In genomic region chr1:60287536-60287935, GRCh38 we compare ENCODE assay signal across 23 cellular contexts.
"Had no signal": no experiment of that assay in that cellular context is flagged by ENCODE, and none has a peak within 500 bp of the region (broad histone marks: within the 10 kb centered on the region; RNA-seq: fewer than 3 reads in every experiment).

No MANE protein-coding gene starts in this region.

- H3K9me3 ChIP-seq: colonic mucosa, esophagus squamous epithelium, gastroesophageal sphincter, heart right ventricle, left lung, lower lobe of right lung, mucosa of descending colon had no signal

- H3K27me3 ChIP-seq: colonic mucosa, esophagus squamous epithelium, gastroesophageal sphincter, heart right ventricle, left lung had no signal

- H3K4me3 ChIP-seq: colonic mucosa, esophagus squamous epithelium, gastroesophageal sphincter, heart right ventricle, left lung, lower lobe of right lung, mucosa of descending colon had no signal

- H3K36me3 ChIP-seq: colonic mucosa, esophagus squamous epithelium, gastroesophageal sphincter, heart right ventricle, left lung, lower lobe of right lung had no signal

- FAIRE-seq: endometrium, frontal cortex, islet of Langerhans, keratinocyte had no signal

- H3K27ac ChIP-seq: colonic mucosa, epithelial cell of prostate, esophagus squamous epithelium, gastroesophageal sphincter, heart right ventricle, left lung, lower lobe of right lung had no signal

- DNase-seq: colonic mucosa; cortex of kidney; effector CD8-positive, alpha-beta T cell; effector memory CD8-positive, alpha-beta T cell; endodermal cell; erythroblast; esophagus squamous epithelium; foreskin fibroblast; heart right ventricle; hippocampal formation; left cardiac atrium; left lung; left ventricle myocardium superior; lower lobe of right lung; mesenchymal stem cell; mucosa of descending colon; naive B cell had no signal

- H3K4me1 ChIP-seq: colonic mucosa, esophagus squamous epithelium, gastroesophageal sphincter, left lung, lower lobe of right lung had no signal
